12 cellular contexts compared by ENCODE assay signal in genomic region chr1:7515175-7515574, GRCh38.
DNase-seq lines count a peak whose midpoint lies in the region; ATAC-seq and TF ChIP-seq lines count a peak whose summit lies in the region.
"Had no signal": no experiment of that assay in that cellular context is flagged by ENCODE, and none has a peak within 500 bp of the region (broad histone marks: within the 10 kb centered on the region; RNA-seq: fewer than 3 reads in every experiment).

No MANE protein-coding gene starts in this region.

- H3K9me3 Mint-ChIP-seq in activated CD8-positive, alpha-beta memory T cell treated with anti-CD3 and anti-CD28 coated beads, Interleukin-2, amount 10 ng/mL, durations not matched to agents 7 days and 5 days (ENCODE audit: low read depth), result no peaks in the 10 kb centered on the region
- H3K9me3 Mint-ChIP-seq: CD4-positive, CD25-positive, alpha-beta regulatory T cell had no signal

- H3K4me1 ChIP-seq in lower lobe of right lung (no peaks in the 10 kb centered on the region), upper lobe of right lung (no peaks in the 10 kb centered on the region)

- H3K27ac ChIP-seq in lower lobe of right lung (no peak overlapping the region), upper lobe of right lung (no peak overlapping the region)
- H3K27ac ChIP-seq: BLaER1 treated with 17β-estradiol and CSF1 and Interleukin-3, amounts not matched to agents 10 nM and 100 nM; GM23248 had no signal

- TF ChIP-seq CTCF in lower lobe of right lung (IDR thresholded peaks at IDR 0.05) (no peak), upper lobe of right lung (IDR thresholded peaks at IDR 0.05) (no peak)

- no peak overlapping the region for H3K27ac Mint-ChIP-seq in activated CD8-positive, alpha-beta memory T cell treated with anti-CD3 and anti-CD28 coated beads, Interleukin-2, amount 10 ng/mL, durations not matched to agents 7 days and 5 days
- H3K27ac Mint-ChIP-seq: CD4-positive, CD25-positive, alpha-beta regulatory T cell had no signal

- intact Hi-C loops in lower lobe of right lung (cut with DNase I) (no loop called here), upper lobe of right lung (cut with DNase I) (no loop called here)

- H3K4me1 Mint-ChIP-seq in activated CD8-positive, alpha-beta memory T cell treated with anti-CD3 and anti-CD28 coated beads, Interleukin-2, amount 10 ng/mL, durations not matched to agents 7 days and 5 days, result no peaks in the 10 kb centered on the region
- H3K4me1 Mint-ChIP-seq: CD4-positive, CD25-positive, alpha-beta regulatory T cell had no signal

- no peaks in the 10 kb centered on the region for H3K36me3 Mint-ChIP-seq in activated CD8-positive, alpha-beta memory T cell treated with anti-CD3 and anti-CD28 coated beads, Interleukin-2, amount 10 ng/mL, durations not matched to agents 7 days and 5 days
- H3K36me3 Mint-ChIP-seq: CD4-positive, CD25-positive, alpha-beta regulatory T cell had no signal

- H3K4me3 ChIP-seq in lower lobe of right lung, result no peak overlapping the region
- H3K4me3 ChIP-seq in upper lobe of right lung, result no peak overlapping the region
- H3K4me3 ChIP-seq: BLaER1 treated with 17β-estradiol and CSF1 and Interleukin-3, amounts not matched to agents 10 nM and 100 nM; GM23248 had no signal

- CTCF ChIA-PET in activated CD8-positive, alpha-beta memory T cell treated with anti-CD3 and anti-CD28 coated beads, Interleukin-2, amount 10 ng/mL, durations not matched to agents 7 days and 5 days (lab: Charles Lee), result no interaction called here

- no peaks in the 10 kb centered on the region for H3K36me3 ChIP-seq in lower lobe of right lung
- no peaks in the 10 kb centered on the region for H3K36me3 ChIP-seq in upper lobe of right lung
- H3K36me3 ChIP-seq: BLaER1 treated with 17β-estradiol and CSF1 and Interleukin-3, amounts not matched to agents 10 nM and 100 nM had no signal

- DNase-seq in M059J (ENCODE audit: low read depth) (peak; percentile 22), glomerular visceral epithelial cell (ENCODE audit: extremely low spot score) (peak; percentile 18), lower lobe of right lung (peak; percentile 21), upper lobe of right lung (no peak), HCEC 1CT (no peak), DMS53 (lab: John Stamatoyannopoulos, UW) (no peak)
- DNase-seq in activated CD8-positive, alpha-beta memory T cell treated with anti-CD3 and anti-CD28 coated beads, Interleukin-2, amount 10 ng/mL, durations not matched to agents 7 days and 5 days, result no peak
- DNase-seq: ACHN; CD4-positive, CD25-positive, alpha-beta regulatory T cell; GM23248; H7 had no signal

- ATAC-seq in lower lobe of right lung, result peak; percentile 17 to 37
- ATAC-seq in upper lobe of right lung, result peak; percentile 20
- ATAC-seq in activated CD8-positive, alpha-beta memory T cell treated with anti-CD3 and anti-CD28 coated beads, Interleukin-2, amount 10 ng/mL, durations not matched to agents 7 days and 5 days, result no peak

- H3K27me3 Mint-ChIP-seq in activated CD8-positive, alpha-beta memory T cell treated with anti-CD3 and anti-CD28 coated beads, Interleukin-2, amount 10 ng/mL, durations not matched to agents 7 days and 5 days, result no peaks in the 10 kb centered on the region

- H3K9me3 ChIP-seq in lower lobe of right lung (no peaks in the 10 kb centered on the region), upper lobe of right lung (no peaks in the 10 kb centered on the region)
- H3K9me3 ChIP-seq: BLaER1 treated with 17β-estradiol and CSF1 and Interleukin-3, amounts not matched to agents 10 nM and 100 nM had no signal

- H3K4me3 Mint-ChIP-seq in activated CD8-positive, alpha-beta memory T cell treated with anti-CD3 and anti-CD28 coated beads, Interleukin-2, amount 10 ng/mL, durations not matched to agents 7 days and 5 days, result no peak overlapping the region

- H3K27me3 ChIP-seq in lower lobe of right lung (ENCODE audit: low read depth) (no peaks in the 10 kb centered on the region), upper lobe of right lung (no peaks in the 10 kb centered on the region)
- H3K27me3 ChIP-seq: BLaER1 treated with 17β-estradiol and CSF1 and Interleukin-3, amounts not matched to agents 10 nM and 100 nM had no signal

Comparison
In these comparisons a context has a peak if more than half of its experiments do, and no peak if none do; other contexts are left out.
1. DNase-seq: peak in M059J (single experiment), glomerular visceral epithelial cell (single experiment) and lower lobe of right lung (single experiment); none in upper lobe of right lung (single experiment), HCEC 1CT (single experiment), activated CD8-positive, alpha-beta memory T cell treated with anti-CD3 and anti-CD28 coated beads, Interleukin-2, amount 10 ng/mL, durations not matched to agents 7 days and 5 days (single experiment) and DMS53 (single experiment).